15 cellular contexts compared by ENCODE assay signal in the genomic region with DNA sequence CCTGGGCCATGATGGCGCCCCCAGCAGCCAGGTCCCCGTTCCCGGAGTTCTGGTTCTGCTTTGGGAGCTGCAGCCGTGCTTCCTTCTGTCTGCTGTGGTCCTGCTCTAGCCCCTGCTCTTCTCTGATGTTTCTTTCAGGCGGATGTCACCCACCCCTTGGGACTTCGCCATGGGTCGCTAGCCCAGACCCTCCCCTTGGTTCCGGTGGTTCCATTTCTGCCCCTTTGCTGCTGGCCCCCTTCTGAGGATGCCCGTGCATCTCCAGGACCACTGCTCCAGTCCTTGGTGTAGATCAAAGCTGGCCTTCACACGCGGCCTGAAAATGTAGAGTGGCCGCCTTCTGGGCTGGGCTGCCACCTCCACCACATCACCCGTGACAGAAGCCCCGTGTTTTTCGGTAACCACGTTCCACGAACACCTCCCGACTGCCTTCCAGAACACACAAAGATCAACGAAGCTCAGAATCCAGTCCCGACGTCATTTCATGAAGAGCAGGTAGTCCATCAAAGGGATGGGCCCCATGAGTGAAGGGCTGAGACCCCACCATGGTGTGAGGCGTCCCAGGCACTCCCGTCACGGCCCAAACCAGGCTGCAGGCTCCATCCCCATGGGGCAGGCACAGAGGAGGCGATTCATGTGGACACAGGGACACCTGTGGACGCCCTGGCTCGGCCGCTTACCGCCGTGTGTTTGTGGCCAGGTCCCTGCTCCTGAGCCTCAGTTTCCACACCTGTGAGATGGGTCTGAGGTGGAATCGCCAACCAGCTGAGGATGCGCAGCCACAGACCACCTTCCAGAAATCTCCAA. TPM values are rescaled to one million over a fixed set of nuclear protein-coding genes. Genes with fewer than 3 reads are reported as not detected.
DNase-seq lines count a peak whose midpoint lies in the region; ATAC-seq and TF ChIP-seq lines count a peak whose summit lies in the region.
"Had no signal": no experiment of that assay in that cellular context is flagged by ENCODE, and none has a peak within 500 bp of the region (broad histone marks: within the 10 kb centered on the region; RNA-seq: fewer than 3 reads in every experiment).

No MANE protein-coding gene starts in this region.

- H3K4me3 ChIP-seq in right lobe of liver (no peak overlapping the region), neutrophil (ENCODE audit: low read depth in 1 of 2, low read length in 1 of 2) (no peak overlapping the region), WERI-Rb-1 (ENCODE audit: low read depth, low read length) (no peak overlapping the region), breast epithelium (no peak overlapping the region)

- TF ChIP-seq POLR2A in right lobe of liver (IDR thresholded peaks at IDR 0.05) (no peak), breast epithelium (IDR thresholded peaks at IDR 0.05) (no peak)

- H3K27ac ChIP-seq in right lobe of liver: no peak overlapping the region
- peak overlapping the region; percentile 65 for H3K27ac ChIP-seq in neutrophil
- H3K27ac ChIP-seq in WERI-Rb-1: no peak overlapping the region
- no peak overlapping the region for H3K27ac ChIP-seq in breast epithelium
- H3K27ac ChIP-seq: 22Rv1 had no signal

- no peak overlapping the region for H3K4me3 Mint-ChIP-seq in activated CD4-positive, alpha-beta T cell treated with anti-CD3 and anti-CD28 coated beads, Interleukin-2, amount 10 ng/mL, durations not matched to agents 24 days and 14 days
- no peak overlapping the region for H3K4me3 Mint-ChIP-seq in WTC11
- H3K4me3 Mint-ChIP-seq: CD4-positive, CD25-positive, alpha-beta regulatory T cell had no signal

- no peaks in the 10 kb centered on the region for H3K27me3 Mint-ChIP-seq in activated CD4-positive, alpha-beta T cell treated with anti-CD3 and anti-CD28 coated beads, Interleukin-2, amount 10 ng/mL, durations not matched to agents 24 days and 14 days
- H3K27me3 Mint-ChIP-seq in WTC11 (ENCODE audit: low read depth): no peaks in the 10 kb centered on the region; the same call in 1 of the 2 replicates

- POLR2A ChIA-PET in WTC11 (lab: Charles Lee): no interaction called here

- no peak for ATAC-seq in WTC11
- ATAC-seq in right lobe of liver: no peak
- ATAC-seq: HCT116 had no signal

- no peaks in the 10 kb centered on the region for H3K9me3 ChIP-seq in right lobe of liver
- no peaks in the 10 kb centered on the region for H3K9me3 ChIP-seq in neutrophil
- H3K9me3 ChIP-seq in WERI-Rb-1 (ENCODE audit: severe bottlenecking): peaks cover 12% of the 10 kb centered on the region
- no peaks in the 10 kb centered on the region for H3K9me3 ChIP-seq in breast epithelium

- peak overlapping the region; percentile 57 for H3K27ac Mint-ChIP-seq in activated CD4-positive, alpha-beta T cell treated with anti-CD3 and anti-CD28 coated beads, Interleukin-2, amount 10 ng/mL, durations not matched to agents 24 days and 14 days
- peak overlapping the region; percentile 1 for H3K27ac Mint-ChIP-seq in WTC11

- CTCF ChIA-PET in WTC11 (lab: Charles Lee): interaction anchor here (0.6 to 1.5 kb wide), 3 partner anchors 233 to 277 kb away, joined by 3 to 5 read pairs (median 3); no protein-coding TSS in a partner anchor

- DNase-seq in activated CD4-positive, alpha-beta T cell treated with anti-CD3 and anti-CD28 coated beads, Interleukin-2, amount 10 ng/mL, durations not matched to agents 24 days and 14 days: no peak
- DNase-seq in activated CD4-positive, alpha-beta T cell treated with anti-CD3 and anti-CD28 coated beads, Interleukin-2, amount 50 U/mL, for 48 hours: no peak
- DNase-seq in WTC11 (ENCODE audit: low spot score) (no peak), right lobe of liver (peak in 2 of 3 donors; percentile 20 to 31), kidney tubule cell (ENCODE audit: low spot score) (no peak), WERI-Rb-1 (no peak), breast epithelium (ENCODE audit: low spot score in 2 of 2) (no peak)
- DNase-seq: CD4-positive, CD25-positive, alpha-beta regulatory T cell; DMS53; GF-D8 had no signal

- no peaks in the 10 kb centered on the region for H3K27me3 ChIP-seq in right lobe of liver
- peaks cover 6% of the 10 kb centered on the region for H3K27me3 ChIP-seq in neutrophil
- H3K27me3 ChIP-seq in WERI-Rb-1 (ENCODE audit: insufficient read depth, low read depth, severe bottlenecking): no peaks in the 10 kb centered on the region
- H3K27me3 ChIP-seq in breast epithelium: peaks cover 2 to 10% of the 10 kb centered on the region in 2 donors

- intact Hi-C loops in activated CD4-positive, alpha-beta T cell treated with anti-CD3 and anti-CD28 coated beads, Interleukin-2, amount 10 ng/mL, durations not matched to agents 24 days and 14 days (cut with micrococcal nuclease): loop anchor here (10.0 kb wide), 1 partner anchor 219 kb away; no protein-coding TSS in a partner anchor
- intact Hi-C loops in right lobe of liver (cut with DNase I): loop anchor here (10.0 kb wide), 2 partner anchors 269 to 279 kb away; no protein-coding TSS in a partner anchor
- intact Hi-C loops in breast epithelium (cut with DNase I; ENCODE audit: low total_unique reads): no loop called here

- H3K4me1 ChIP-seq in right lobe of liver (no peaks in the 10 kb centered on the region), neutrophil (ENCODE audit: control insufficient read depth in 1 of 2, insufficient read depth in 1 of 2, low read depth in 1 of 2, low read length in 1 of 2) (peaks cover 27 to 52% of the 10 kb centered on the region in 2 experiments), breast epithelium (no peaks in the 10 kb centered on the region)

- H3K4me1 Mint-ChIP-seq in activated CD4-positive, alpha-beta T cell treated with anti-CD3 and anti-CD28 coated beads, Interleukin-2, amount 10 ng/mL, durations not matched to agents 24 days and 14 days: no peaks in the 10 kb centered on the region
- 0 out of 2 replicates have a peak, but pooled peaks cover 5% of the 10 kb centered on the region for H3K4me1 Mint-ChIP-seq in WTC11

- no peaks in the 10 kb centered on the region for H3K36me3 Mint-ChIP-seq in activated CD4-positive, alpha-beta T cell treated with anti-CD3 and anti-CD28 coated beads, Interleukin-2, amount 10 ng/mL, durations not matched to agents 24 days and 14 days (ENCODE audit: low read depth)
- no peaks in the 10 kb centered on the region for H3K36me3 Mint-ChIP-seq in WTC11
- H3K36me3 Mint-ChIP-seq: CD4-positive, CD25-positive, alpha-beta regulatory T cell had no signal

- H3K9me3 Mint-ChIP-seq in activated CD4-positive, alpha-beta T cell treated with anti-CD3 and anti-CD28 coated beads, Interleukin-2, amount 10 ng/mL, durations not matched to agents 24 days and 14 days: no peaks in the 10 kb centered on the region
- H3K9me3 Mint-ChIP-seq in WTC11: peaks cover 10% of the 10 kb centered on the region

- 95% methylated on average over 7 of the region's 32 CpGs for WGBS in right lobe of liver (ENCODE audit: insufficient coverage, low coverage, low lambda C conversion rate, missing lambda C conversion rate)

- H3K36me3 ChIP-seq in right lobe of liver: no peaks in the 10 kb centered on the region
- H3K36me3 ChIP-seq in neutrophil: no peaks in the 10 kb centered on the region
- no peaks in the 10 kb centered on the region for H3K36me3 ChIP-seq in WERI-Rb-1
- H3K36me3 ChIP-seq in breast epithelium: no peaks in the 10 kb centered on the region

- TF ChIP-seq CTCF in WTC11 (IDR thresholded peaks at IDR 0.05): no peak
- TF ChIP-seq CTCF in right lobe of liver (IDR thresholded peaks at IDR 0.05): no peak
- no peak for TF ChIP-seq CTCF in neutrophil (IDR thresholded peaks at IDR 0.05)
- TF ChIP-seq CTCF in WERI-Rb-1 (IDR thresholded peaks at IDR 0.05; ENCODE audit: low read depth, low read length): no peak
- TF ChIP-seq CTCF in breast epithelium (IDR thresholded peaks at IDR 0.05): no peak

TF ChIP-seq in WTC11, 78 proteins besides CTCF, POLR2A, EP300 and RAD21 (continues in another document):
- no peak for TF ChIP-seq NR2C2 (CRISPR knock-in tag; IDR thresholded peaks at IDR 0.05)
- no peak for TF ChIP-seq CREB1 (CRISPR knock-in tag; IDR thresholded peaks at IDR 0.05)
- TF ChIP-seq, protein P1, sequence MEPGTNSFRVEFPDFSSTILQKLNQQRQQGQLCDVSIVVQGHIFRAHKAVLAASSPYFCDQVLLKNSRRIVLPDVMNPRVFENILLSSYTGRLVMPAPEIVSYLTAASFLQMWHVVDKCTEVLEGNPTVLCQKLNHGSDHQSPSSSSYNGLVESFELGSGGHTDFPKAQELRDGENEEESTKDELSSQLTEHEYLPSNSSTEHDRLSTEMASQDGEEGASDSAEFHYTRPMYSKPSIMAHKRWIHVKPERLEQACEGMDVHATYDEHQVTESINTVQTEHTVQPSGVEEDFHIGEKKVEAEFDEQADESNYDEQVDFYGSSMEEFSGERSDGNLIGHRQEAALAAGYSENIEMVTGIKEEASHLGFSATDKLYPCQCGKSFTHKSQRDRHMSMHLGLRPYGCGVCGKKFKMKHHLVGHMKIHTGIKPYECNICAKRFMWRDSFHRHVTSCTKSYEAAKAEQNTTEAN (CRISPR knock-in tag; IDR thresholded peaks at IDR 0.05): no peak
- TF ChIP-seq TEAD4 (CRISPR knock-in tag; IDR thresholded peaks at IDR 0.05): no peak
- TF ChIP-seq, protein P2, sequence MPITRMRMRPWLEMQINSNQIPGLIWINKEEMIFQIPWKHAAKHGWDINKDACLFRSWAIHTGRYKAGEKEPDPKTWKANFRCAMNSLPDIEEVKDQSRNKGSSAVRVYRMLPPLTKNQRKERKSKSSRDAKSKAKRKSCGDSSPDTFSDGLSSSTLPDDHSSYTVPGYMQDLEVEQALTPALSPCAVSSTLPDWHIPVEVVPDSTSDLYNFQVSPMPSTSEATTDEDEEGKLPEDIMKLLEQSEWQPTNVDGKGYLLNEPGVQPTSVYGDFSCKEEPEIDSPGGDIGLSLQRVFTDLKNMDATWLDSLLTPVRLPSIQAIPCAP (CRISPR knock-in tag; IDR thresholded peaks at IDR 0.05): no peak
- TF ChIP-seq FOXK1 (CRISPR knock-in tag; IDR thresholded peaks at IDR 0.05): no peak

RNA-seq across cellular contexts. Expression of a gene that starts 24.4 kb away (rescaled TPM):
- total RNA-seq in activated CD4-positive, alpha-beta T cell treated with anti-CD3 and anti-CD28 coated beads, Interleukin-2, amount 10 ng/mL, durations not matched to agents 24 days and 14 days: not detected in 2 replicates
- total RNA-seq in WTC11 (2021) (not detected in 3 replicates), right lobe of liver (not detected), breast epithelium (not detected)
- total RNA-seq: CD4-positive, CD25-positive, alpha-beta regulatory T cell; H4 had no signal

RNA-seq across cellular contexts. Expression of a gene that starts 35.7 kb away (rescaled TPM):
- not detected in 2 replicates for total RNA-seq in activated CD4-positive, alpha-beta T cell treated with anti-CD3 and anti-CD28 coated beads, Interleukin-2, amount 10 ng/mL, durations not matched to agents 24 days and 14 days
- total RNA-seq in WTC11 (2021): 0.16 TPM in 1 of 3 replicates, not detected in the others
- not detected for total RNA-seq in right lobe of liver
- not detected for total RNA-seq in breast epithelium
- total RNA-seq: CD4-positive, CD25-positive, alpha-beta regulatory T cell; H4 had no signal

RNA-seq across cellular contexts. Expression of a gene that starts 43.0 kb away (rescaled TPM):
- total RNA-seq in activated CD4-positive, alpha-beta T cell treated with anti-CD3 and anti-CD28 coated beads, Interleukin-2, amount 10 ng/mL, durations not matched to agents 24 days and 14 days: not detected in 2 replicates
- not detected in 3 replicates for total RNA-seq in WTC11 (2021)
- total RNA-seq in right lobe of liver: not detected
- not detected for total RNA-seq in breast epithelium
- total RNA-seq: CD4-positive, CD25-positive, alpha-beta regulatory T cell; H4 had no signal

RNA-seq across cellular contexts. Expression of a gene that starts 58.0 kb away (rescaled TPM):
- not detected in 2 replicates for total RNA-seq in activated CD4-positive, alpha-beta T cell treated with anti-CD3 and anti-CD28 coated beads, Interleukin-2, amount 10 ng/mL, durations not matched to agents 24 days and 14 days
- total RNA-seq in WTC11 (2021) (not detected in 3 replicates), right lobe of liver (not detected), breast epithelium (not detected)
- total RNA-seq: A673; CD4-positive, CD25-positive, alpha-beta regulatory T cell; H4 had no signal

Comparison
In these comparisons a context has a peak if more than half of its experiments do, and no peak if none do; other contexts are left out.
1. DNase-seq: peak in right lobe of liver (2 of 3); none in activated CD4-positive, alpha-beta T cell treated with anti-CD3 and anti-CD28 coated beads, Interleukin-2, amount 10 ng/mL, durations not matched to agents 24 days and 14 days (single experiment), activated CD4-positive, alpha-beta T cell treated with anti-CD3 and anti-CD28 coated beads, Interleukin-2, amount 50 U/mL, for 48 hours (0 of 2), WTC11 (single experiment), kidney tubule cell (single experiment), WERI-Rb-1 (single experiment) and breast epithelium (0 of 2).